Comparison of ENCODE assay signal across 8 cellular contexts in genomic region chr6:41734666-41735426, GRCh38. TPM values are rescaled to one million over a fixed set of nuclear protein-coding genes. Genes with fewer than 3 reads are reported as not detected.
DNase-seq lines count a peak whose midpoint lies in the region; ATAC-seq and TF ChIP-seq lines count a peak whose summit lies in the region.

No MANE protein-coding gene starts in this region.

- TF ChIP-seq CTCF in kidney epithelial cell (IDR thresholded peaks at IDR 0.05; ENCODE audit: insufficient read depth, low read length, poor library complexity, severe bottlenecking) = no peak

- DNase-seq in DMS79 treated with DMSO at 0.1 percent for 48 hours (lab: John Stamatoyannopoulos, UW) (peak; percentile 15), DMS79 (lab: John Stamatoyannopoulos, UW) (no peak), NCI-H2196 treated with DMSO at 0.1 percent for 48 hours (lab: John Stamatoyannopoulos, UW; ENCODE audit: unreplicated experiment) (peak; percentile 76), cerebellum (ENCODE audit: low spot score) (peak; percentile 85), kidney epithelial cell (ENCODE audit: low read depth) (no peak)
- peak; percentile 55 for DNase-seq in activated CD4-positive, alpha-beta T cell treated with anti-CD3 and anti-CD28 coated beads for 1 hour
- DNase-seq in stimulated activated CD4-positive, alpha-beta T cell treated with anti-CD3 and anti-CD28 coated beads, Interleukin-12 subunit alpha, Interleukin-12 subunit beta, amount 100 ng/mL, for 48 hours (ENCODE audit: low read depth in 2 of 3, low spot score in 1 of 3) = peak in 2 of 3 donors; percentile 34 to 56

- peaks cover 5% of the 10 kb centered on the region for H3K27me3 ChIP-seq in kidney epithelial cell (ENCODE audit: control insufficient read depth, insufficient read depth, low read length)

- H3K4me3 ChIP-seq in kidney epithelial cell (ENCODE audit: low read depth, low read length) = peak overlapping the region; percentile 72

- ATAC-seq in HG02870 (IDR thresholded peaks at IDR 0.05; ENCODE audit: unreplicated experiment) = peak; percentile 23

- H3K36me3 ChIP-seq in kidney epithelial cell (ENCODE audit: control insufficient read depth, insufficient read depth, low read length) = no peaks in the 10 kb centered on the region

RNA-seq across cellular contexts. Expression of gene TFEB, which starts 0.6 kb away (rescaled TPM):
- total RNA-seq in cerebellum = 1.9 TPM
- total RNA-seq in kidney epithelial cell = 3.8 and 5.1 TPM in 2 replicates

RNA-seq across cellular contexts. Expression of gene PGC, which starts 12.4 kb away (rescaled TPM):
- total RNA-seq in cerebellum (0.36 TPM), kidney epithelial cell (not detected in 2 replicates)

RNA-seq across cellular contexts. Expression of gene FRS3, which starts 44.9 kb away (rescaled TPM):
- total RNA-seq in cerebellum (5.2 TPM), kidney epithelial cell (2.1 and 4.0 TPM in 2 replicates)

RNA-seq across cellular contexts. Expression of gene PRICKLE4, which starts 45.7 kb away (rescaled TPM):
- total RNA-seq in cerebellum (2.4 TPM), kidney epithelial cell (not detected in 2 replicates)

RNA-seq across cellular contexts. Expression of gene TOMM6, which starts 52.6 kb away (rescaled TPM):
- 24.0 TPM for total RNA-seq in cerebellum
- 125 and 143 TPM in 2 replicates for total RNA-seq in kidney epithelial cell

Comparison
In these comparisons a context has a peak if more than half of its experiments do, and no peak if none do; other contexts are left out.
1. DNase-seq: peak in DMS79 treated with DMSO at 0.1 percent for 48 hours (single experiment), NCI-H2196 treated with DMSO at 0.1 percent for 48 hours (single experiment), activated CD4-positive, alpha-beta T cell treated with anti-CD3 and anti-CD28 coated beads for 1 hour (single experiment), cerebellum (single experiment) and stimulated activated CD4-positive, alpha-beta T cell treated with anti-CD3 and anti-CD28 coated beads, Interleukin-12 subunit alpha, Interleukin-12 subunit beta, amount 100 ng/mL, for 48 hours (2 of 3); none in DMS79 (single experiment) and kidney epithelial cell (single experiment).